20 cellular contexts compared by ENCODE assay signal in genomic region chr16:29714972-29715371, GRCh38.
"Had no signal": no experiment of that assay in that cellular context is flagged by ENCODE, and none has a peak within 500 bp of the region (broad histone marks: within the 10 kb centered on the region; RNA-seq: fewer than 3 reads in every experiment).

No MANE protein-coding gene starts in this region.

- ATAC-seq: activated naive CD8-positive, alpha-beta T cell treated with anti-CD3 and anti-CD28 coated beads, Interleukin-2, amount 50 U/mL, for 24 hours; effector memory CD8-positive, alpha-beta T cell; gastrocnemius medialis; left cardiac atrium; left ventricle myocardium superior; right lobe of liver had no signal

- H3K4me3 ChIP-seq: gastrocnemius medialis, right lobe of liver, testis, transverse colon had no signal

- H3K27ac ChIP-seq: gastrocnemius medialis, right lobe of liver, testis, transverse colon had no signal

- H3K36me3 ChIP-seq: gastrocnemius medialis, right lobe of liver, transverse colon had no signal

- H3K27me3 ChIP-seq: gastrocnemius medialis, right lobe of liver, testis, transverse colon had no signal

- DNase-seq: activated CD4-positive, alpha-beta T cell treated with anti-CD3 and anti-CD28 coated beads for 1 hour; activated CD4-positive, alpha-beta T cell treated with anti-CD3 and anti-CD28 coated beads, Interleukin-2, amount 50 U/mL, for 48 hours; activated CD8-positive, alpha-beta memory T cell treated with anti-CD3 and anti-CD28 coated beads for 24 hours; activated naive CD8-positive, alpha-beta T cell treated with anti-CD3 and anti-CD28 coated beads, Interleukin-2, amount 50 U/mL, for 24 hours; activated T-cell treated with anti-CD3 and anti-CD28 coated beads, Interleukin-2, amount 50 U/mL, for 1 hour; amygdala; caudate nucleus; cortex of kidney; effector memory CD8-positive, alpha-beta T cell; erythroblast; gastrocnemius medialis; glutamatergic neuron; islet precursor cell; left cardiac atrium; left ventricle myocardium superior; right lobe of liver; stimulated activated CD4-positive, alpha-beta T cell treated with anti-CD3 and anti-CD28 coated beads, Interleukin-2, amount 100 ng/mL, for 48 hours; stimulated activated naive CD4-positive, alpha-beta T cell treated with Interleukin-2 at 50 U/mL for 16 hours; testis; transverse colon had no signal

- H3K9me3 ChIP-seq: gastrocnemius medialis, right lobe of liver, testis, transverse colon had no signal
